ENCODE assay signal across 15 cellular contexts in the genomic region with DNA sequence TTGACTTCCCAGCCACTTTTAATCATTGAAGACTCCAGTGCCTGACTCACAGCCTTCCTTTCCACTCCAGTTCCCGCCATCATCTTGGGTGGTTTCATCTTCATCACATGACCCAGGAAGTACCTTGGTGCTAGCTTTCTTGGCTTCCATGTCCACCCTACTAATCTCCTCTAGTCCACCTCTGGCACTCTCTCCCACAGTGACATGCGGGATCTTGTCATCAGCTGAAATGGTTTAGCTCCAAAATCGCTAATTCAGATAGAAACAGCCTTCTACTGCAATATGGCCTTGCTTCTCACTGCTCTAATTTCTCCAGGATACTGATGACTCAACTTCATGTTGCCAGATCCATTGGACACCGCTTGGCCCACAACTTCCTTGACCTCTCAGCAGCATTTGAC. TPM values are rescaled to one million over a fixed set of nuclear protein-coding genes. Genes with fewer than 3 reads are reported as not detected.
DNase-seq lines count a peak whose midpoint lies in the region; ATAC-seq and TF ChIP-seq lines count a peak whose summit lies in the region.
"Had no signal": no experiment of that assay in that cellular context is flagged by ENCODE, and none has a peak within 500 bp of the region (broad histone marks: within the 10 kb centered on the region; RNA-seq: fewer than 3 reads in every experiment).

No MANE protein-coding gene starts in this region.

- peaks cover 56% of the 10 kb centered on the region for H3K4me1 Mint-ChIP-seq in dendritic cell treated with granulocyte-macrophage colony-stimulating factor and Interleukin-4, amounts not matched to agents 40 ng/mL and 50 ng/mL, for 4 days (ENCODE audit: low read depth)

- H3K27me3 Mint-ChIP-seq in dendritic cell treated with granulocyte-macrophage colony-stimulating factor and Interleukin-4, amounts not matched to agents 40 ng/mL and 50 ng/mL, for 4 days = no peaks in the 10 kb centered on the region

- TF ChIP-seq CTCF in left lung (IDR thresholded peaks at IDR 0.05) (no peak), ascending aorta (IDR thresholded peaks at IDR 0.05) (no peak), Peyer's patch (IDR thresholded peaks at IDR 0.05) (no peak)

- H3K9me3 Mint-ChIP-seq in dendritic cell treated with granulocyte-macrophage colony-stimulating factor and Interleukin-4, amounts not matched to agents 40 ng/mL and 50 ng/mL, for 4 days = peaks cover 8% of the 10 kb centered on the region
- H3K9me3 Mint-ChIP-seq: activated T-cell treated with anti-CD3 and anti-CD28 coated beads, Interleukin-2, amount 50 U/mL, for 72 hours had no signal

- no peak for TF ChIP-seq POLR2A in Peyer's patch (IDR thresholded peaks at IDR 0.05)

- H3K36me3 Mint-ChIP-seq in dendritic cell treated with granulocyte-macrophage colony-stimulating factor and Interleukin-4, amounts not matched to agents 40 ng/mL and 50 ng/mL, for 4 days (ENCODE audit: low read depth) = peaks cover 38% of the 10 kb centered on the region

- DNase-seq in CD1c-positive myeloid dendritic cell (ENCODE audit: extremely low spot score) = peak; percentile 44
- DNase-seq in MV-4-11 (lab: John Stamatoyannopoulos, UW) = peak; percentile 41
- DNase-seq in left lung = no peak
- DNase-seq in ascending aorta (ENCODE audit: low spot score in 2 of 2) = no peak
- DNase-seq in Peyer's patch = no peak
- DNase-seq in posterior cingulate gyrus = no peak
- DNase-seq: activated T-cell treated with anti-CD3 and anti-CD28 coated beads, Interleukin-2, amount 50 U/mL, for 72 hours; C1 segment of cervical spinal cord; cerebellar nuclear complex; stimulated activated naive CD4-positive, alpha-beta T cell had no signal

- ATAC-seq in left lung (peak; percentile 55), HG03460 (IDR thresholded peaks at IDR 0.05; ENCODE audit: unreplicated experiment) (no peak)
- ATAC-seq: activated T-cell treated with anti-CD3 and anti-CD28 coated beads, Interleukin-2, amount 50 U/mL, for 72 hours; Panc1 had no signal

- H3K4me3 ChIP-seq in left lung (no peak overlapping the region), ascending aorta (no peak overlapping the region), Peyer's patch (no peak overlapping the region)
- H3K4me3 ChIP-seq: hepatocyte had no signal

- peaks cover 0 to 6% of the 10 kb centered on the region in 2 donors for H3K36me3 ChIP-seq in left lung
- H3K36me3 ChIP-seq in ascending aorta = peaks cover 0 to 7% of the 10 kb centered on the region in 2 donors
- peaks cover 0 to 6% (median 0%) of the 10 kb centered on the region in 3 donors for H3K36me3 ChIP-seq in Peyer's patch

- peaks cover 5 to 10% of the 10 kb centered on the region in 2 donors for H3K4me1 ChIP-seq in left lung
- H3K4me1 ChIP-seq in ascending aorta = no peaks in the 10 kb centered on the region
- peaks cover 0 to 5% (median 0%) of the 10 kb centered on the region in 4 donors for H3K4me1 ChIP-seq in Peyer's patch

- H3K9me3 ChIP-seq in left lung (no peaks in the 10 kb centered on the region), ascending aorta (no peaks in the 10 kb centered on the region), Peyer's patch (no peaks in the 10 kb centered on the region)

- intact Hi-C loops in dendritic cell treated with granulocyte-macrophage colony-stimulating factor and Interleukin-4, amounts not matched to agents 40 ng/mL and 50 ng/mL, for 4 days (cut with micrococcal nuclease) = no loop called here
- intact Hi-C loops in left lung (cut with DNase I) = no loop called here
- intact Hi-C loops in ascending aorta (cut with DNase I) = no loop called here
- intact Hi-C loops in posterior cingulate gyrus (cut with DNase I) = no loop called here

- H3K27ac Mint-ChIP-seq in dendritic cell treated with granulocyte-macrophage colony-stimulating factor and Interleukin-4, amounts not matched to agents 40 ng/mL and 50 ng/mL, for 4 days = peak overlapping the region; percentile 75
- H3K27ac Mint-ChIP-seq: activated T-cell treated with anti-CD3 and anti-CD28 coated beads, Interleukin-2, amount 50 U/mL, for 72 hours had no signal

- no peak overlapping the region for H3K4me3 Mint-ChIP-seq in dendritic cell treated with granulocyte-macrophage colony-stimulating factor and Interleukin-4, amounts not matched to agents 40 ng/mL and 50 ng/mL, for 4 days
- H3K4me3 Mint-ChIP-seq: activated T-cell treated with anti-CD3 and anti-CD28 coated beads, Interleukin-2, amount 50 U/mL, for 72 hours had no signal

- no peaks in the 10 kb centered on the region for H3K27me3 ChIP-seq in left lung
- H3K27me3 ChIP-seq in ascending aorta = no peaks in the 10 kb centered on the region
- no peaks in the 10 kb centered on the region for H3K27me3 ChIP-seq in Peyer's patch
- H3K27me3 ChIP-seq: hepatocyte had no signal

- H3K27ac ChIP-seq in left lung = no peak overlapping the region
- no peak overlapping the region for H3K27ac ChIP-seq in ascending aorta
- no peak overlapping the region for H3K27ac ChIP-seq in Peyer's patch
- H3K27ac ChIP-seq: hepatocyte, VCaP had no signal

RNA-seq across cellular contexts. Expression of a gene that starts 24.5 kb away (rescaled TPM):
- total RNA-seq in left lung (10 to 100 TPM; 22.4 to 23.9 TPM), ascending aorta (44.8 TPM), Peyer's patch (10 to 100 TPM; 27.6 to 36.7 (median 33.6) TPM)

Comparison
In these comparisons a context has a peak if more than half of its experiments do, and no peak if none do; other contexts are left out.
1. DNase-seq: peak in CD1c-positive myeloid dendritic cell (single experiment) and MV-4-11 (single experiment); none in left lung (0 of 2), ascending aorta (0 of 2), Peyer's patch (0 of 3) and posterior cingulate gyrus (0 of 10).